ENCODE assay signal across 2 cellular contexts in genomic region chr22:41394012-41394356, GRCh38.
TF ChIP-seq lines count a peak whose summit lies in the region.

No MANE protein-coding gene starts in this region.

TF ChIP-seq in liver, 16 proteins besides CTCF, POLR2A, EP300 and RAD21:
- no peak for TF ChIP-seq FOXA1 (IDR thresholded peaks at IDR 0.05)
- no peak for TF ChIP-seq ATF3 (IDR thresholded peaks at IDR 0.05)
- TF ChIP-seq NR2F2 (IDR thresholded peaks at IDR 0.05) = no peak
- TF ChIP-seq JUND (IDR thresholded peaks at IDR 0.05) = no peak
- no peak for TF ChIP-seq EGR1 (IDR thresholded peaks at IDR 0.05; ENCODE audit: low read depth in 2 of 2)
- TF ChIP-seq YY1 (IDR thresholded peaks at IDR 0.05) = no peak
- TF ChIP-seq SP1 (IDR thresholded peaks at IDR 0.05) = no peak
- no peak for TF ChIP-seq RXRA (IDR thresholded peaks at IDR 0.05)
- no peak for TF ChIP-seq ZBTB33 (IDR thresholded peaks at IDR 0.05)
- no peak for TF ChIP-seq HNF4G (IDR thresholded peaks at IDR 0.05)
- no peak for TF ChIP-seq TAF1 (conservative IDR thresholded peaks at IDR 0.05)
- no peak for TF ChIP-seq MAX (IDR thresholded peaks at IDR 0.05)

TF ChIP-seq in HepG2, 621 proteins besides CTCF, POLR2A, EP300 and RAD21:
- no peak for TF ChIP-seq TEF (CRISPR knock-in tag; IDR thresholded peaks at IDR 0.05)
- TF ChIP-seq ZNF251 (CRISPR knock-in tag; IDR thresholded peaks at IDR 0.05) = no peak
- TF ChIP-seq HOXA3 (CRISPR knock-in tag; IDR thresholded peaks at IDR 0.05) = no peak
- no peak for TF ChIP-seq ZBTB3 (CRISPR knock-in tag; IDR thresholded peaks at IDR 0.05; ENCODE audit: borderline replicate concordance, low read depth)
- TF ChIP-seq SOX5 (CRISPR knock-in tag; IDR thresholded peaks at IDR 0.05; ENCODE audit: borderline replicate concordance) = no peak
- TF ChIP-seq ZNF281 (CRISPR knock-in tag; IDR thresholded peaks at IDR 0.05; ENCODE audit: borderline replicate concordance) = no peak
- TF ChIP-seq NR0B2 (CRISPR knock-in tag; IDR thresholded peaks at IDR 0.05) = no peak
- no peak for TF ChIP-seq CHCHD3 (CRISPR knock-in tag; IDR thresholded peaks at IDR 0.05)
- TF ChIP-seq GMEB1 (CRISPR knock-in tag; IDR thresholded peaks at IDR 0.05; ENCODE audit: borderline replicate concordance) = no peak
- TF ChIP-seq GTF3A (CRISPR knock-in tag; conservative IDR thresholded peaks at IDR 0.05) = no peak
- no peak for TF ChIP-seq ZNF501 (CRISPR knock-in tag; IDR thresholded peaks at IDR 0.05)
- no peak for TF ChIP-seq ZFP90 (CRISPR knock-in tag; IDR thresholded peaks at IDR 0.05; ENCODE audit: borderline replicate concordance)
- TF ChIP-seq NFKB2 (CRISPR knock-in tag; IDR thresholded peaks at IDR 0.05; ENCODE audit: borderline replicate concordance) = no peak
- TF ChIP-seq U2AF1 (optimal IDR thresholded peaks at IDR 0.05; ENCODE audit: low read depth, low read length) = no peak
- TF ChIP-seq ETV5 (CRISPR knock-in tag; IDR thresholded peaks at IDR 0.05; ENCODE audit: borderline replicate concordance) = no peak
